In genomic region chr11:16028406-16028805, GRCh38 we compare ENCODE assay signal across 14 cellular contexts.
"Had no signal": no experiment of that assay in that cellular context is flagged by ENCODE, and none has a peak within 500 bp of the region (broad histone marks: within the 10 kb centered on the region; RNA-seq: fewer than 3 reads in every experiment).

No MANE protein-coding gene starts in this region.

- H3K27ac Mint-ChIP-seq: activated naive CD4-positive, alpha-beta T cell treated with anti-CD3 and anti-CD28 coated beads, Interleukin-2, amount 50 U/mL, for 24 hours; immature natural killer cell; nephron progenitor cell had no signal

- FAIRE-seq: colon, pancreas, urothelium cell line had no signal

- ATAC-seq: activated CD4-positive, CD25-positive, alpha-beta regulatory T cell treated with anti-CD3 and anti-CD28 coated beads, Interleukin-2, amount 50 U/mL, for 24 hours; left cardiac atrium; pancreas had no signal

- H3K4me1 ChIP-seq: pancreas, stomach had no signal

- H3K9me3 ChIP-seq: pancreas, stomach, thoracic aorta had no signal

- H3K27me3 Mint-ChIP-seq: activated naive CD4-positive, alpha-beta T cell treated with anti-CD3 and anti-CD28 coated beads, Interleukin-2, amount 50 U/mL, for 24 hours had no signal

- H3K36me3 ChIP-seq: cardiac muscle cell, pancreas, stomach, thoracic aorta had no signal

- H3K4me3 Mint-ChIP-seq: activated naive CD4-positive, alpha-beta T cell treated with anti-CD3 and anti-CD28 coated beads, Interleukin-2, amount 50 U/mL, for 24 hours; immature natural killer cell; nephron progenitor cell had no signal

- H3K36me3 Mint-ChIP-seq: activated naive CD4-positive, alpha-beta T cell treated with anti-CD3 and anti-CD28 coated beads, Interleukin-2, amount 50 U/mL, for 24 hours; immature natural killer cell had no signal

- H3K27me3 ChIP-seq: cardiac muscle cell, pancreas, stomach had no signal

- H3K4me1 Mint-ChIP-seq: activated naive CD4-positive, alpha-beta T cell treated with anti-CD3 and anti-CD28 coated beads, Interleukin-2, amount 50 U/mL, for 24 hours; immature natural killer cell had no signal

- H3K4me3 ChIP-seq: cardiac muscle cell, lung, pancreas, stomach, thoracic aorta had no signal

- H3K27ac ChIP-seq: cardiac muscle cell, pancreas, stomach, thoracic aorta had no signal

- DNase-seq: activated T-cell treated with anti-CD3 and anti-CD28 coated beads, Interleukin-2, amount 50 U/mL, for 1 hour; amygdala; immature natural killer cell; left cardiac atrium; nephron progenitor cell; pancreas; stomach had no signal

- H3K9me3 Mint-ChIP-seq: activated naive CD4-positive, alpha-beta T cell treated with anti-CD3 and anti-CD28 coated beads, Interleukin-2, amount 50 U/mL, for 24 hours; nephron progenitor cell had no signal
